ENCODE assay signal across 20 cellular contexts in the genomic region with DNA sequence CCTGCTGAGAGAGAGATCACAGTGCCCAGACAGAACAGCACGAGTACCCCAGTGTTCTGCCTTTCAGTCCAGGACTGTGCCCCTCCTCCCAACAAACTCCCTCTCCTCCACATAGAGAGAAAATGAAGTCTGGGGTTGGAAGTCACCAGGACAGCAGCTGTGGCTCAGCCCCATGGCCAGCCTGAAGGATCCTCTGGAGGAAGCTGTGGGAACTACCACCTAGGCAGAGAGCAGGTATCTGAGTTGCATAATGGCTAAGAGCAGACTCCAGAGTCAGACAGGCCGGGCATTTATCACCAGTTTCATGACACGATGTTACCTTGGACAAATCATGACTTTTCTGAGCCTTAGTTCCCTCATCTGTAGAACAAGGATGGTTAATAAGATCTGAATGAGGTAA.
DNase-seq lines count a peak whose midpoint lies in the region; ATAC-seq, FAIRE-seq and TF ChIP-seq lines count a peak whose summit lies in the region.
"Had no signal": no experiment of that assay in that cellular context is flagged by ENCODE, and none has a peak within 500 bp of the region (broad histone marks: within the 10 kb centered on the region; RNA-seq: fewer than 3 reads in every experiment).

No MANE protein-coding gene starts in this region.

- H4K91ac ChIP-seq in H1 (replicated peaks; ENCODE audit: insufficient read length, low read length) (no peak overlapping the region), mesenchymal stem cell (ENCODE audit: low read length) (no peak overlapping the region)

- no peak overlapping the region for H2AFZ ChIP-seq in GM23338
- no peak overlapping the region for H2AFZ ChIP-seq in H1 (ENCODE audit: low read length)
- H2AFZ ChIP-seq in mesenchymal stem cell (ENCODE audit: low read depth, low read length): no peak overlapping the region
- no peak overlapping the region for H2AFZ ChIP-seq in osteoblast (ENCODE audit: low read length)

- H4K8ac ChIP-seq in H1 (ENCODE audit: extremely low read depth, insufficient read depth, low read length) (no peak overlapping the region), mesenchymal stem cell (ENCODE audit: low read length) (no peak overlapping the region)

- CTCF ChIA-PET in H1 (lab: Charles Lee; ENCODE audit: partially characterized antibody): interaction anchor here (0.6 to 13.7 kb wide), 14 partner anchors 10 to 167 kb away, joined by 3 to 312 read pairs (median 6); no protein-coding TSS in a partner anchor
- CTCF ChIA-PET in activated CD4-positive, alpha-beta T cell treated with anti-CD3 and anti-CD28 coated beads, Interleukin-2, amount 10 ng/mL, durations not matched to agents 7 days and 5 days (lab: Charles Lee): interaction anchor here (0.7 to 1.7 kb wide), 6 partner anchors 23 to 359 kb away, joined by 3 to 4 read pairs (median 3); no protein-coding TSS in a partner anchor

- no peak overlapping the region for H3K4me3 Mint-ChIP-seq in GM23338
- no peak overlapping the region for H3K4me3 Mint-ChIP-seq in activated CD4-positive, alpha-beta T cell treated with anti-CD3 and anti-CD28 coated beads, Interleukin-2, amount 10 ng/mL, durations not matched to agents 7 days and 5 days
- H3K4me3 Mint-ChIP-seq: CD8-positive, alpha-beta memory T cell had no signal

- H3K14ac ChIP-seq in H1 (ENCODE audit: insufficient read length): no peak overlapping the region
- no peak overlapping the region for H3K14ac ChIP-seq in mesenchymal stem cell (ENCODE audit: low read length in 2 of 2)

- H3K4me3 ChIP-seq in GM23338 (no peak overlapping the region), H1 (ENCODE audit: extremely low read depth in 1 of 4, insufficient read depth in 2 of 4, low read depth in 3 of 4, low read length in 4 of 4) (no peak overlapping the region), mesenchymal stem cell (ENCODE audit: insufficient read depth in 1 of 2, low read depth in 1 of 2, low read length in 2 of 2) (no peak overlapping the region), osteoblast (ENCODE audit: insufficient read depth, low read length) (no peak overlapping the region)
- H3K4me3 ChIP-seq: BLaER1 treated with 17β-estradiol and CSF1 and Interleukin-3, amounts not matched to agents 10 nM and 100 nM; HAP-1 had no signal

- no peak for TF ChIP-seq EP300 in H1 (IDR thresholded peaks at IDR 0.05; ENCODE audit: borderline replicate concordance in 1 of 2, low read depth in 2 of 2, low read length in 2 of 2)

- peak in 1 of 2 experiments; percentile 16; a peak in 1 of 4 replicates for TF ChIP-seq RAD21 in H1 (IDR thresholded peaks at IDR 0.05 in 1 of 2, conservative IDR thresholded peaks at IDR 0.05 in 1 of 2; ENCODE audit: low read depth in 2 of 2, low read length in 2 of 2)

- H3K18ac ChIP-seq in H1 (ENCODE audit: extremely low read depth, low read length): no peak overlapping the region
- no peak overlapping the region for H3K18ac ChIP-seq in mesenchymal stem cell (ENCODE audit: low read depth in 1 of 2, low read length in 2 of 2)

- H3K4me1 Mint-ChIP-seq in GM23338: peaks cover 17% of the 10 kb centered on the region
- peaks cover 27% of the 10 kb centered on the region for H3K4me1 Mint-ChIP-seq in activated CD4-positive, alpha-beta T cell treated with anti-CD3 and anti-CD28 coated beads, Interleukin-2, amount 10 ng/mL, durations not matched to agents 7 days and 5 days

- TF ChIP-seq POLR2A in H1 (IDR thresholded peaks at IDR 0.05; ENCODE audit: control extremely low read depth in 1 of 2, low read depth in 2 of 2, low read length in 2 of 2): no peak

- WGBS in H1 (ENCODE audit: extremely low coverage in 1 of 2, insufficient coverage in 1 of 2, insufficient read length in 1 of 2, insufficient replicate concordance in 2 of 2, low coverage in 1 of 2, low lambda C conversion rate in 2 of 2, missing lambda C conversion rate in 1 of 2), 2 experiments: 91% methylated on average over 3 of the region's 3 CpGs; no CpG with 5 or more reads in 1 of the 2 experiments
- WGBS in mesenchymal stem cell: 93% methylated on average over 2 of the region's 3 CpGs

- H3K79me1 ChIP-seq in H1 (ENCODE audit: low read depth, low read length) (no peaks in the 10 kb centered on the region), mesenchymal stem cell (replicated peaks; ENCODE audit: low read length, poor library complexity, severe bottlenecking) (peaks cover 2% of the 10 kb centered on the region)

- H2BK12ac ChIP-seq in H1 (ENCODE audit: low read depth, low read length) (peak overlapping the region; percentile 78), mesenchymal stem cell (ENCODE audit: low read length in 2 of 2) (peak overlapping the region in 1 of 2 experiments; percentile 85)

- H3K4me2 ChIP-seq in GM23338 (no peak overlapping the region), H1 (ENCODE audit: insufficient read depth in 1 of 2, low read depth in 2 of 2, low read length in 2 of 2) (no peak overlapping the region), mesenchymal stem cell (ENCODE audit: low read length, poor library complexity, severe bottlenecking) (no peak overlapping the region), osteoblast (ENCODE audit: insufficient read depth, low read length) (no peak overlapping the region)
- H3K4me2 ChIP-seq: BLaER1 treated with 17β-estradiol and CSF1 and Interleukin-3, amounts not matched to agents 10 nM and 100 nM; SK-N-SH had no signal

- H3K27ac Mint-ChIP-seq in GM23338: no peak overlapping the region
- H3K27ac Mint-ChIP-seq in activated CD4-positive, alpha-beta T cell treated with anti-CD3 and anti-CD28 coated beads, Interleukin-2, amount 10 ng/mL, durations not matched to agents 7 days and 5 days: no peak overlapping the region

- H2BK5ac ChIP-seq in H1 (ENCODE audit: low read depth, low read length) (no peak overlapping the region), mesenchymal stem cell (ENCODE audit: low read depth, low read length, poor library complexity, severe bottlenecking) (no peak overlapping the region)

- peak; percentile 16 for ATAC-seq in GM23338
- ATAC-seq in GM21447 (IDR thresholded peaks at IDR 0.05; ENCODE audit: unreplicated experiment): no peak

- H3F3A ChIP-seq in GM23338 (replicated peaks; ENCODE audit: low read depth): no peaks in the 10 kb centered on the region

- H3K4ac ChIP-seq in H1 (replicated peaks; ENCODE audit: insufficient read length, low read depth, low read length): no peak overlapping the region
- peak overlapping the region in 1 of 2 experiments; percentile 30 for H3K4ac ChIP-seq in mesenchymal stem cell (ENCODE audit: low read depth in 1 of 2, low read length in 2 of 2)

- H3K9me3 ChIP-seq in H1 (ENCODE audit: insufficient read depth in 2 of 2, low read depth in 1 of 2, low read length in 1 of 2) (no peaks in the 10 kb centered on the region), mesenchymal stem cell (ENCODE audit: control insufficient read depth, low read length) (no peaks in the 10 kb centered on the region), osteoblast (ENCODE audit: low read depth, low read length) (no peaks in the 10 kb centered on the region)
- H3K9me3 ChIP-seq: BLaER1 treated with 17β-estradiol and CSF1 and Interleukin-3, amounts not matched to agents 10 nM and 100 nM; HAP-1; SK-N-SH had no signal

- no peaks in the 10 kb centered on the region for H3K9me2 ChIP-seq in GM23338 (ENCODE audit: insufficient read depth)
- H3K9me2 ChIP-seq: SK-N-SH had no signal

- TF ChIP-seq CTCF in GM23338 (conservative IDR thresholded peaks at IDR 0.05; ENCODE audit: low read depth in 2 of 2) (no peak; a peak in 1 of 4 replicates), H1 (IDR thresholded peaks at IDR 0.05; ENCODE audit: control extremely low read depth in 1 of 3, insufficient read depth in 1 of 3, low read depth in 1 of 3, low read length in 3 of 3) (peak in 1 of 3 experiments; percentile 18; a peak in 1 of 4 replicates), osteoblast (IDR thresholded peaks at IDR 0.05; ENCODE audit: extremely low read depth, low read depth, low read length) (no peak)

- H3K23ac ChIP-seq in H1 (ENCODE audit: insufficient read length) (no peak overlapping the region), mesenchymal stem cell (ENCODE audit: low read length in 2 of 2) (no peak overlapping the region)

- H2BK20ac ChIP-seq in H1 (ENCODE audit: low read length): 0 out of 2 replicates have a peak overlapping the region, but pooled peaks have one; percentile 37

- POLR2A ChIA-PET in H1 (lab: Charles Lee; ENCODE audit: partially characterized antibody): no interaction called here
- POLR2A ChIA-PET in activated CD4-positive, alpha-beta T cell treated with anti-CD3 and anti-CD28 coated beads, Interleukin-2, amount 10 ng/mL, durations not matched to agents 7 days and 5 days (lab: Charles Lee): no interaction called here

- H3K4me1 ChIP-seq in GM23338 (ENCODE audit: insufficient read depth) (peaks cover 20% of the 10 kb centered on the region), H1 (replicated peaks in 1 of 4; ENCODE audit: control insufficient read depth in 3 of 4, insufficient read depth in 4 of 4, low read length in 3 of 4) (peaks cover 7 to 15% (median 9%) of the 10 kb centered on the region in 4 experiments), mesenchymal stem cell (ENCODE audit: control insufficient read depth, insufficient read depth, low read depth, low read length) (peaks cover 15% of the 10 kb centered on the region), osteoblast (ENCODE audit: insufficient read depth, low read length) (peaks cover 51% of the 10 kb centered on the region)
- H3K4me1 ChIP-seq: HAP-1 had no signal

- no peak overlapping the region for H4K5ac ChIP-seq in H1 (ENCODE audit: insufficient read length, low read depth, low read length)

- no peaks in the 10 kb centered on the region for H3K9me3 Mint-ChIP-seq in GM23338
- H3K9me3 Mint-ChIP-seq in activated CD4-positive, alpha-beta T cell treated with anti-CD3 and anti-CD28 coated beads, Interleukin-2, amount 10 ng/mL, durations not matched to agents 7 days and 5 days: no peaks in the 10 kb centered on the region
- H3K9me3 Mint-ChIP-seq: CD8-positive, alpha-beta memory T cell had no signal

- 0 out of 2 replicates have a peak overlapping the region, but pooled peaks have one; percentile 20 for H2AK5ac ChIP-seq in H1 (ENCODE audit: low read depth, low read length)
- peak overlapping the region; percentile 80 for H2AK5ac ChIP-seq in mesenchymal stem cell (ENCODE audit: low read length, severe bottlenecking)

- H2BK120ac ChIP-seq in H1 (replicated peaks; ENCODE audit: low read depth, low read length) (no peak overlapping the region), mesenchymal stem cell (ENCODE audit: low read depth, low read length) (no peak overlapping the region)

- no peaks in the 10 kb centered on the region for H3K36me3 ChIP-seq in GM23338 (ENCODE audit: insufficient read depth)
- no peaks in the 10 kb centered on the region for H3K36me3 ChIP-seq in H1 (ENCODE audit: control insufficient read depth in 2 of 4, insufficient read depth in 4 of 4, low read length in 3 of 4)
- no peaks in the 10 kb centered on the region for H3K36me3 ChIP-seq in mesenchymal stem cell (ENCODE audit: control insufficient read depth in 1 of 2, insufficient read depth in 2 of 2, low read depth in 1 of 2, low read length in 2 of 2)
- no peaks in the 10 kb centered on the region for H3K36me3 ChIP-seq in osteoblast (ENCODE audit: insufficient read depth, low read length)
- H3K36me3 ChIP-seq: BLaER1 treated with 17β-estradiol and CSF1 and Interleukin-3, amounts not matched to agents 10 nM and 100 nM; HAP-1 had no signal

- H3K27me3 Mint-ChIP-seq in GM23338 (ENCODE audit: insufficient read depth, low read depth, poor library complexity): no peaks in the 10 kb centered on the region
- no peaks in the 10 kb centered on the region for H3K27me3 Mint-ChIP-seq in activated CD4-positive, alpha-beta T cell treated with anti-CD3 and anti-CD28 coated beads, Interleukin-2, amount 10 ng/mL, durations not matched to agents 7 days and 5 days
- H3K27me3 Mint-ChIP-seq: CD8-positive, alpha-beta memory T cell had no signal

- FAIRE-seq in H1 (lab: Jason Lieb, UNC): no peak
- FAIRE-seq: D721Med, HTR-8/SVneo had no signal

- no peak overlapping the region for H3K9ac ChIP-seq in H1 (replicated peaks in 1 of 4; ENCODE audit: extremely low read depth in 1 of 4, low read depth in 3 of 4, low read length in 3 of 4)
- H3K9ac ChIP-seq in mesenchymal stem cell (ENCODE audit: low read length): no peak overlapping the region
- H3K9ac ChIP-seq: BLaER1 treated with 17β-estradiol and CSF1 and Interleukin-3, amounts not matched to agents 10 nM and 100 nM; SK-N-SH had no signal

- H3K36me3 Mint-ChIP-seq in GM23338 (ENCODE audit: low read depth): no peaks in the 10 kb centered on the region
- no peaks in the 10 kb centered on the region for H3K36me3 Mint-ChIP-seq in activated CD4-positive, alpha-beta T cell treated with anti-CD3 and anti-CD28 coated beads, Interleukin-2, amount 10 ng/mL, durations not matched to agents 7 days and 5 days (ENCODE audit: low read depth)
- H3K36me3 Mint-ChIP-seq: CD8-positive, alpha-beta memory T cell had no signal

- H2BK15ac ChIP-seq in H1 (ENCODE audit: low read length) (peak overlapping the region; percentile 93; the same call in 1 of the 2 replicates), mesenchymal stem cell (ENCODE audit: low read depth, poor library complexity, severe bottlenecking) (peak overlapping the region; percentile 15)

- H3K27me3 ChIP-seq in GM23338 (ENCODE audit: insufficient read depth): no peaks in the 10 kb centered on the region
- H3K27me3 ChIP-seq in H1 (replicated peaks in 1 of 4; ENCODE audit: control insufficient read depth in 3 of 4, extremely low read depth in 1 of 4, insufficient read depth in 3 of 4, low read length in 3 of 4): no peaks in the 10 kb centered on the region
- H3K27me3 ChIP-seq in mesenchymal stem cell (ENCODE audit: control insufficient read depth in 1 of 2, insufficient read depth in 1 of 2, low read length in 2 of 2): no peaks in the 10 kb centered on the region
- no peaks in the 10 kb centered on the region for H3K27me3 ChIP-seq in osteoblast (ENCODE audit: insufficient read depth, low read length)
- H3K27me3 ChIP-seq: BLaER1 treated with 17β-estradiol and CSF1 and Interleukin-3, amounts not matched to agents 10 nM and 100 nM had no signal

- DNase-seq in GM23338 (ENCODE audit: low spot score) (peak; percentile 33), HuH-7 (ENCODE audit: low spot score) (peak; percentile 9), H1 (ENCODE audit: low read depth in 1 of 2, low spot score in 2 of 2) (no peak), mesenchymal stem cell (no peak), osteoblast (ENCODE audit: insufficient read length, low spot score, missing footprints) (no peak)
- no peak for DNase-seq in activated CD4-positive, alpha-beta T cell treated with anti-CD3 and anti-CD28 coated beads, Interleukin-2, amount 10 ng/mL, durations not matched to agents 7 days and 5 days
- DNase-seq: CD8-positive, alpha-beta memory T cell; DMS79 treated with DMSO at 0.1 percent for 48 hours; NCI-H1417; NCI-H187 treated with DMSO at 0.1 percent for 48 hours; NCI-H2227 treated with DMSO at 0.1 percent for 48 hours; NCI-H510A treated with DMSO at 0.1 percent for 48 hours; NCI-H774; SHP77; SK-N-SH had no signal

- no peaks in the 10 kb centered on the region for H3K79me2 ChIP-seq in GM23338 (replicated peaks; ENCODE audit: insufficient read depth)
- no peaks in the 10 kb centered on the region for H3K79me2 ChIP-seq in H1 (ENCODE audit: control insufficient read depth in 1 of 2, insufficient read depth in 2 of 2, low read length in 2 of 2)
- no peaks in the 10 kb centered on the region for H3K79me2 ChIP-seq in osteoblast (ENCODE audit: insufficient read depth, low read length)

- H3K56ac ChIP-seq in H1 (replicated peaks; ENCODE audit: insufficient read length, low read depth, low read length): no peak overlapping the region

- no peak overlapping the region for H3K27ac ChIP-seq in GM23338 (ENCODE audit: low read depth)
- H3K27ac ChIP-seq in H1 (ENCODE audit: low read depth, low read length): no peak overlapping the region
- H3K27ac ChIP-seq in mesenchymal stem cell (ENCODE audit: low read length, poor library complexity, severe bottlenecking): no peak overlapping the region
- no peak overlapping the region for H3K27ac ChIP-seq in osteoblast (ENCODE audit: low read depth, low read length)
- H3K27ac ChIP-seq: BLaER1 treated with 17β-estradiol and CSF1 and Interleukin-3, amounts not matched to agents 10 nM and 100 nM had no signal

- peaks cover 3% of the 10 kb centered on the region for H3K23me2 ChIP-seq in H1 (ENCODE audit: low read depth, low read length)

- no peaks in the 10 kb centered on the region for H4K20me1 ChIP-seq in GM23338 (replicated peaks; ENCODE audit: insufficient read depth)
- H4K20me1 ChIP-seq in H1 (replicated peaks in 1 of 2; ENCODE audit: control insufficient read depth in 1 of 2, insufficient read depth in 2 of 2, low read length in 2 of 2): no peaks in the 10 kb centered on the region
- H4K20me1 ChIP-seq in osteoblast (ENCODE audit: insufficient read depth, low read length): no peaks in the 10 kb centered on the region
- H4K20me1 ChIP-seq: BLaER1 treated with 17β-estradiol and CSF1 and Interleukin-3, amounts not matched to agents 10 nM and 100 nM had no signal

Comparison
In these comparisons a context has a peak if more than half of its experiments do, and no peak if none do; other contexts are left out.
1. DNase-seq: peak in GM23338 (single experiment) and HuH-7 (single experiment); none in H1 (0 of 2), mesenchymal stem cell (single experiment), activated CD4-positive, alpha-beta T cell treated with anti-CD3 and anti-CD28 coated beads, Interleukin-2, amount 10 ng/mL, durations not matched to agents 7 days and 5 days (single experiment) and osteoblast (single experiment).